Comparison of ENCODE assay signal across 1 cellular context in genomic region chr5:176671890-176672615, GRCh38.
TF ChIP-seq lines count a peak whose summit lies in the region.

No MANE protein-coding gene starts in this region.

TF ChIP-seq in GM23338, 12 proteins besides CTCF, POLR2A, EP300 and RAD21 (continued from another document):
- TF ChIP-seq ZNF462 (CRISPR knock-in tag; IDR thresholded peaks at IDR 0.05), result no peak
- no peak for TF ChIP-seq EZH2phosphoT487 (IDR thresholded peaks at IDR 0.05; ENCODE audit: unreplicated experiment)
- no peak for TF ChIP-seq JUNB (IDR thresholded peaks at IDR 0.05; ENCODE audit: unreplicated experiment)
- no peak for TF ChIP-seq STAT1 (IDR thresholded peaks at IDR 0.05; ENCODE audit: unreplicated experiment)
TF ChIP-seq in GM23338: peak in this region for 0.
